Comparison of ENCODE assay signal across 20 cellular contexts in the genomic region with DNA sequence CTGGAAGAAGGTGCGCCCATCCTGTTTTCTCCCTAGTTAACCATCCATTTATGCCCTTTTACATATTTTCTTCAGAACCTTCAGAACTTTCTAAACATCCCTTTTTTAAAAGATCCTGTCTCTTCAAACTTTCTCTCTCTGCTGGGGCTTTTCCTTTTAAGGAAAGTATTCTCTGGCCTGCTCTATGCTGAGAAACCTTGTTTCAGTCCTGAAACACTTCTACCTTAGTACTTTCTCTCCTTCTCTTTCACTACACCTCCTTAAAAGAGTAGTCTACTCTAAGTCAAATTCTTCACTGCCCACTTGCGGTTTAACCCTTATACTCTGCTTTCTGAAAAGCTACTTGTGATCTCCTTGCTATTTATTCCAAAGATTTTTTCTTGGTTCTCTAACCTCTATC.
"Had no signal": no experiment of that assay in that cellular context is flagged by ENCODE, and none has a peak within 500 bp of the region (broad histone marks: within the 10 kb centered on the region; RNA-seq: fewer than 3 reads in every experiment).

No MANE protein-coding gene starts in this region.

- H3K27ac Mint-ChIP-seq: activated CD4-positive, alpha-beta T cell treated with anti-CD3 and anti-CD28 coated beads, Interleukin-2, amount 10 ng/mL, durations not matched to agents 24 days and 14 days; activated CD8-positive, alpha-beta T cell treated with anti-CD3 and anti-CD28 coated beads for 36 hours; activated naive CD4-positive, alpha-beta T cell treated with anti-CD3 and anti-CD28 coated beads, Interleukin-2, amount 50 U/mL, for 72 hours; activated T-cell treated with anti-CD3 and anti-CD28 coated beads, Interleukin-2, amount 50 U/mL, for 24 hours; T-cell had no signal

- H3K9me3 ChIP-seq: adrenal gland, neutrophil, spleen had no signal

- H3K79me2 ChIP-seq: parathyroid adenoma had no signal

- FAIRE-seq: islet of Langerhans had no signal

- H3K4me3 ChIP-seq: adrenal gland, dorsolateral prefrontal cortex, spleen had no signal

- H3K27me3 ChIP-seq: adrenal gland, dorsolateral prefrontal cortex, neutrophil, spleen had no signal

- H3K27ac ChIP-seq: adrenal gland, epithelial cell of prostate, neutrophil, parathyroid adenoma, spleen had no signal

- H3K9me3 Mint-ChIP-seq: activated CD4-positive, alpha-beta T cell treated with anti-CD3 and anti-CD28 coated beads, Interleukin-2, amount 10 ng/mL, durations not matched to agents 24 days and 14 days; activated CD8-positive, alpha-beta T cell treated with anti-CD3 and anti-CD28 coated beads for 36 hours; activated naive CD4-positive, alpha-beta T cell treated with anti-CD3 and anti-CD28 coated beads, Interleukin-2, amount 50 U/mL, for 72 hours; activated T-cell treated with anti-CD3 and anti-CD28 coated beads, Interleukin-2, amount 50 U/mL, for 24 hours; T-cell had no signal

- ATAC-seq: activated CD8-positive, alpha-beta T cell treated with anti-CD3 and anti-CD28 coated beads for 36 hours; activated naive CD4-positive, alpha-beta T cell treated with anti-CD3 and anti-CD28 coated beads, Interleukin-2, amount 50 U/mL, for 72 hours; left cardiac atrium; naive thymus-derived CD8-positive, alpha-beta T cell; T-cell had no signal

- H3K4me1 ChIP-seq: parathyroid adenoma had no signal

- H3K9ac ChIP-seq: parathyroid adenoma had no signal

- H3K4me3 Mint-ChIP-seq: activated CD4-positive, alpha-beta T cell treated with anti-CD3 and anti-CD28 coated beads, Interleukin-2, amount 10 ng/mL, durations not matched to agents 24 days and 14 days; activated CD8-positive, alpha-beta T cell treated with anti-CD3 and anti-CD28 coated beads for 36 hours; activated T-cell treated with anti-CD3 and anti-CD28 coated beads, Interleukin-2, amount 50 U/mL, for 24 hours; naive thymus-derived CD8-positive, alpha-beta T cell; T-cell had no signal

- H3K27me3 Mint-ChIP-seq: activated CD4-positive, alpha-beta T cell treated with anti-CD3 and anti-CD28 coated beads, Interleukin-2, amount 10 ng/mL, durations not matched to agents 24 days and 14 days; activated CD8-positive, alpha-beta T cell treated with anti-CD3 and anti-CD28 coated beads for 36 hours; activated T-cell treated with anti-CD3 and anti-CD28 coated beads, Interleukin-2, amount 50 U/mL, for 24 hours; naive thymus-derived CD8-positive, alpha-beta T cell; T-cell had no signal

- DNase-seq: activated CD4-positive, alpha-beta T cell treated with anti-CD3 and anti-CD28 coated beads, Interleukin-2, amount 10 ng/mL, durations not matched to agents 24 days and 14 days; activated CD8-positive, alpha-beta T cell treated with anti-CD3 and anti-CD28 coated beads for 36 hours; activated effector memory CD4-positive, alpha-beta T cell treated with anti-CD3 and anti-CD28 coated beads, Interleukin-2, amount 50 U/mL, for 16 hours; activated T-cell treated with anti-CD3 and anti-CD28 coated beads, Interleukin-2, amount 50 U/mL, for 24 hours; adrenal gland; dorsolateral prefrontal cortex; foreskin fibroblast; hippocampal formation; left cardiac atrium; mesendoderm; naive thymus-derived CD8-positive, alpha-beta T cell; spleen; stimulated activated naive CD4-positive, alpha-beta T cell; T-cell; T-helper 9 cell had no signal

- H2AFZ ChIP-seq: parathyroid adenoma had no signal
